ENCODE assay signal across 7 cellular contexts in genomic region chr1:39738622-39739366, GRCh38. TPM values are rescaled to one million over a fixed set of nuclear protein-coding genes. Genes with fewer than 3 reads are reported as not detected.
DNase-seq lines count a peak whose midpoint lies in the region; ATAC-seq, FAIRE-seq and TF ChIP-seq lines count a peak whose summit lies in the region.

TSS of gene PPIE (plus strand) at chr1:39738882. CDS start at chr1:39738901, 19 bp downstream.

- TF ChIP-seq CTCF in WTC11 (IDR thresholded peaks at IDR 0.05): no peak
- no peak for TF ChIP-seq CTCF in bronchial epithelial cell (IDR thresholded peaks at IDR 0.05; ENCODE audit: insufficient read depth, low read length, severe bottlenecking)
- no peak for TF ChIP-seq CTCF in smooth muscle cell (IDR thresholded peaks at IDR 0.05; ENCODE audit: borderline replicate concordance, insufficient read depth, poor library complexity, severe bottlenecking)

- H3K9me3 Mint-ChIP-seq in WTC11: peaks cover 3% of the 10 kb centered on the region; the same call in 1 of the 2 replicates

- POLR2A ChIA-PET in WTC11 (lab: Charles Lee): interaction anchor here (0.5 to 1.1 kb wide), 4 partner anchors 162 to 820 kb away, joined by 3 to 5 read pairs (median 4); partner anchors contain the start of gene PABPC4

- peak within 1 kb of the TSS; percentile 94 for H2AFZ ChIP-seq in smooth muscle cell (ENCODE audit: low read depth)

- peaks cover 30% of the 10 kb centered on the region for H3K36me3 Mint-ChIP-seq in WTC11

- H3F3A ChIP-seq in smooth muscle cell (ENCODE audit: low read depth): no peaks in the 10 kb centered on the region

- peaks cover 48% of the 10 kb centered on the region for H3K27me3 Mint-ChIP-seq in WTC11 (ENCODE audit: low read depth)

- 3% methylated on average over 47 of the region's 52 CpGs for WGBS in smooth muscle cell (ENCODE audit: low lambda C conversion rate)

- peak within 1 kb of the TSS; percentile 89 for H3K4me3 Mint-ChIP-seq in WTC11

- DNase-seq in NCI-H345 (lab: John Stamatoyannopoulos, UW): peak; percentile 96
- peak; percentile 92 for DNase-seq in WTC11 (ENCODE audit: low spot score)
- DNase-seq in bronchial epithelial cell (ENCODE audit: low read depth): peak; percentile 77
- DNase-seq in iPS-NIHi7 (ENCODE audit: extremely low spot score): peak; percentile 95
- DNase-seq in smooth muscle cell (lab: John Stamatoyannopoulos, UW; ENCODE audit: unreplicated experiment): peak; percentile 47

- H3K4me1 Mint-ChIP-seq in WTC11: peaks cover 13% of the 10 kb centered on the region

- H3K27ac Mint-ChIP-seq in WTC11: peak within 1 kb of the TSS; percentile 66; the same call in 1 of the 2 replicates

- CTCF ChIA-PET in WTC11 (lab: Charles Lee): interaction anchor here (0.6 to 2.2 kb wide), 18 partner anchors 9 to 200 kb away, joined by 3 to 17 read pairs (median 6); partner anchors contain the start of genes HPCAL4, MYCL and PABPC4

- peak within 1 kb of the TSS; percentile 98 for H3K4me2 ChIP-seq in smooth muscle cell

- H3K36me3 ChIP-seq in bronchial epithelial cell (ENCODE audit: control insufficient read depth, insufficient read depth, low read length) (peaks cover 9% of the 10 kb centered on the region), smooth muscle cell (ENCODE audit: low read depth) (no peaks in the 10 kb centered on the region)

- H3K4me1 ChIP-seq in smooth muscle cell (ENCODE audit: low read depth): peaks cover 10% of the 10 kb centered on the region

- H3K4me3 ChIP-seq in bronchial epithelial cell (ENCODE audit: low read depth, low read length) (peak within 1 kb of the TSS; percentile 76), smooth muscle cell (peak within 1 kb of the TSS; percentile 91)

- H3K79me2 ChIP-seq in smooth muscle cell (ENCODE audit: low read depth): peaks cover 13% of the 10 kb centered on the region

- H4K20me1 ChIP-seq in smooth muscle cell (ENCODE audit: low read depth): no peaks in the 10 kb centered on the region

- peak; percentile 85 for ATAC-seq in GM18511 (IDR thresholded peaks at IDR 0.05; ENCODE audit: unreplicated experiment)
- ATAC-seq in HG03108 (IDR thresholded peaks at IDR 0.05; ENCODE audit: unreplicated experiment): peak; percentile 81
- peak; percentile 98 for ATAC-seq in WTC11

- H3K27me3 ChIP-seq in bronchial epithelial cell (ENCODE audit: control insufficient read depth, insufficient read depth, low read length) (no peaks in the 10 kb centered on the region), smooth muscle cell (ENCODE audit: low read depth) (peaks cover 27% of the 10 kb centered on the region)

- peak within 1 kb of the TSS; percentile 83 for H3K9ac ChIP-seq in smooth muscle cell (ENCODE audit: low read depth)

- FAIRE-seq in bronchial epithelial cell (lab: Jason Lieb, UNC): no peak

- H3K27ac ChIP-seq in smooth muscle cell (ENCODE audit: low read depth): no peak within 1 kb of the TSS

- H3K9me3 ChIP-seq in smooth muscle cell (replicated peaks; ENCODE audit: low read depth): no peaks in the 10 kb centered on the region

TF ChIP-seq in WTC11, 78 proteins besides CTCF, POLR2A, EP300 and RAD21 (continues in another document):
- TF ChIP-seq MYBL2 (CRISPR knock-in tag; IDR thresholded peaks at IDR 0.05) (peak; percentile 77), ARID4B (CRISPR knock-in tag; IDR thresholded peaks at IDR 0.05; ENCODE audit: borderline replicate concordance) (peak; percentile 43; the same call in 1 of the 2 replicates), HMGXB4 (CRISPR knock-in tag; IDR thresholded peaks at IDR 0.05) (peak; percentile 17; the same call in 1 of the 2 replicates), NR3C1 (CRISPR knock-in tag; conservative IDR thresholded peaks at IDR 0.05; ENCODE audit: low read depth) (no peak), ZNF219 (CRISPR knock-in tag; IDR thresholded peaks at IDR 0.05; ENCODE audit: borderline replicate concordance) (no peak), TP53 (CRISPR knock-in tag; IDR thresholded peaks at IDR 0.05) (no peak), FOXP4 (CRISPR knock-in tag; IDR thresholded peaks at IDR 0.05) (peak; percentile 88; the same call in 1 of the 2 replicates), ZNF425 (CRISPR knock-in tag; conservative IDR thresholded peaks at IDR 0.05) (no peak), SP1 (CRISPR knock-in tag; conservative IDR thresholded peaks at IDR 0.05) (peak; percentile 76), ESRRA (CRISPR knock-in tag; IDR thresholded peaks at IDR 0.05; ENCODE audit: borderline replicate concordance) (no peak), NFE2L1 (CRISPR knock-in tag; IDR thresholded peaks at IDR 0.05) (0 out of 2 replicates have a peak, but pooled peaks have one; percentile 8)

RNA-seq across cellular contexts. Expression of gene PPIE, which starts in this region (rescaled TPM):
- total RNA-seq in WTC11 (2021): 42.5 to 50.7 TPM (median 48.9 TPM) in 3 replicates
- 50.1 and 67.1 TPM in 2 replicates for total RNA-seq in bronchial epithelial cell
- total RNA-seq in smooth muscle cell: 45.1 and 47.8 TPM in 2 replicates
- 62.0 and 75.9 TPM in 2 replicates for polyA plus RNA-seq in smooth muscle cell
